Comparison of ENCODE assay signal across 28 cellular contexts in genomic region chr6:138089325-138089724, GRCh38. TPM values are rescaled to one million over a fixed set of nuclear protein-coding genes. Genes with fewer than 3 reads are reported as not detected.
DNase-seq lines count a peak whose midpoint lies in the region; ATAC-seq, FAIRE-seq and TF ChIP-seq lines count a peak whose summit lies in the region.
"Had no signal": no experiment of that assay in that cellular context is flagged by ENCODE, and none has a peak within 500 bp of the region (broad histone marks: within the 10 kb centered on the region; RNA-seq: fewer than 3 reads in every experiment).

No MANE protein-coding gene starts in this region.

- no peak for ATAC-seq in GM12878
- no peak for ATAC-seq in HepG2
- ATAC-seq: gastroesophageal sphincter; GM23338; naive thymus-derived CD8-positive, alpha-beta T cell; right lobe of liver; SK-N-SH treated with all-trans-retinoic acid at 6 μM for 48 hours; stimulated activated memory B cell treated with anti-CD40 and anti-IgM and Interleukin-4, amounts not matched to agents 10 μg/mL and 1 μg/mL and 100 μg/mL, for 72 hours had no signal

- H3K36me3 Mint-ChIP-seq in progenitor cell of endocrine pancreas (ENCODE audit: insufficient read depth) (peaks cover 32% of the 10 kb centered on the region), immature natural killer cell (no peaks in the 10 kb centered on the region)
- H3K36me3 Mint-ChIP-seq: naive thymus-derived CD8-positive, alpha-beta T cell; stimulated activated memory B cell treated with anti-CD40 and anti-IgM and Interleukin-4, amounts not matched to agents 10 μg/mL and 1 μg/mL and 100 μg/mL, for 72 hours had no signal

- H2AFZ ChIP-seq in GM12878 (ENCODE audit: control insufficient read depth, low read depth, low read length) (no peak overlapping the region), hepatocyte (no peak overlapping the region), HepG2 (ENCODE audit: low read length) (no peak overlapping the region)
- H2AFZ ChIP-seq: GM23338 had no signal

- POLR2A ChIA-PET in GM12878 (lab: Charles Lee): no interaction called here
- POLR2A ChIA-PET in HepG2 (lab: Yijun Ruan, JAX): no interaction called here

- TF ChIP-seq EP300 in GM12878 (IDR thresholded peaks at IDR 0.05; ENCODE audit: borderline replicate concordance in 1 of 2, control insufficient read depth in 1 of 2, low read depth in 2 of 2, low read length in 2 of 2) (no peak), HepG2 (IDR thresholded peaks at IDR 0.05; ENCODE audit: low read depth in 2 of 2, low read length in 2 of 2) (no peak), HepG2 (CRISPR knock-in tag; IDR thresholded peaks at IDR 0.05; ENCODE audit: borderline replicate concordance) (no peak)

- in situ Hi-C loops in Caki2 (cut with HindIII; ENCODE audit: low pct_unique_long_range_greater_than_20kb, low sequenced_read_pairs) (no loop called here), GM12878 (cut with MboI) (no loop called here), HepG2 (cut with HindIII; ENCODE audit: extremely low pct_ligation_motif_present, low pct_unique_long_range_greater_than_20kb) (no loop called here)

- TF ChIP-seq CTCF in GM12878 (IDR thresholded peaks at IDR 0.05 in 2 of 3, conservative IDR thresholded peaks at IDR 0.05 in 1 of 3; ENCODE audit: control insufficient read depth in 2 of 3, extremely low read depth in 1 of 3, insufficient read depth in 1 of 3, low read depth in 3 of 3, low read length in 3 of 3): no peak
- no peak for TF ChIP-seq CTCF in hepatocyte (IDR thresholded peaks at IDR 0.05; ENCODE audit: poor library complexity)
- no peak for TF ChIP-seq CTCF in progenitor cell of endocrine pancreas (IDR thresholded peaks at IDR 0.05; ENCODE audit: unreplicated experiment)
- no peak for TF ChIP-seq CTCF in GM10266 (IDR thresholded peaks at IDR 0.05; ENCODE audit: control insufficient read depth, insufficient read depth, low read depth, missing control alignments)
- TF ChIP-seq CTCF in HepG2 (CRISPR knock-in tag; IDR thresholded peaks at IDR 0.05): no peak

- H3K27ac Mint-ChIP-seq in progenitor cell of endocrine pancreas (no peak overlapping the region), immature natural killer cell (no peak overlapping the region)
- H3K27ac Mint-ChIP-seq: dendritic cell treated with granulocyte-macrophage colony-stimulating factor and Interleukin-4, amounts not matched to agents 40 ng/mL and 50 ng/mL, for 4 days; GM23338; naive thymus-derived CD8-positive, alpha-beta T cell; stimulated activated memory B cell treated with anti-CD40 and anti-IgM and Interleukin-4, amounts not matched to agents 10 μg/mL and 1 μg/mL and 100 μg/mL, for 72 hours; T-helper 2 cell treated with Interferon-gamma antibody and Interleukin-4, amounts not matched to agents 5 μg/mL and 100 μg/mL, for 36 hours had no signal

- H3K9me3 ChIP-seq in GM12878 (replicated peaks; ENCODE audit: control insufficient read depth, insufficient read depth, low read length): no peaks in the 10 kb centered on the region
- no peaks in the 10 kb centered on the region for H3K9me3 ChIP-seq in hepatocyte (ENCODE audit: low read depth)
- H3K9me3 ChIP-seq in HepG2 (ENCODE audit: low read length): no peaks in the 10 kb centered on the region
- H3K9me3 ChIP-seq: gastroesophageal sphincter, ovary, right lobe of liver, thoracic aorta had no signal

- DNase-seq in Caki2 (ENCODE audit: low read depth) (peak; percentile 32), NCI-H1417 treated with DMSO at 0.1 percent for 48 hours (lab: John Stamatoyannopoulos, UW) (peak; percentile 82), GM12878 (ENCODE audit: low read depth, low spot score) (no peak), hepatocyte (ENCODE audit: low spot score) (no peak), progenitor cell of endocrine pancreas (ENCODE audit: low spot score, unreplicated experiment) (no peak), GM10266 (ENCODE audit: extremely low spot score) (no peak), immature natural killer cell (no peak), HepG2 (ENCODE audit: low spot score) (no peak)
- DNase-seq: activated gamma-delta T cell; C1 segment of cervical spinal cord; Karpas-422; mesendoderm; naive thymus-derived CD8-positive, alpha-beta T cell; NCI-H1048; NCI-H2227 treated with DMSO at 0.1 percent for 48 hours; NK-92 treated with Interleukin-12 subunit alpha and Interleukin-12 subunit beta, amount 100 ng/mL, for 24 hours; ovary; right lobe of liver; RPMI8226; WERI-Rb-1 had no signal

- H3K9me3 Mint-ChIP-seq in progenitor cell of endocrine pancreas (ENCODE audit: low read depth): no peaks in the 10 kb centered on the region
- H3K9me3 Mint-ChIP-seq in immature natural killer cell: no peaks in the 10 kb centered on the region
- H3K9me3 Mint-ChIP-seq: dendritic cell treated with granulocyte-macrophage colony-stimulating factor and Interleukin-4, amounts not matched to agents 40 ng/mL and 50 ng/mL, for 4 days; GM23338; naive thymus-derived CD8-positive, alpha-beta T cell; stimulated activated memory B cell treated with anti-CD40 and anti-IgM and Interleukin-4, amounts not matched to agents 10 μg/mL and 1 μg/mL and 100 μg/mL, for 72 hours; T-helper 2 cell treated with Interferon-gamma antibody and Interleukin-4, amounts not matched to agents 5 μg/mL and 100 μg/mL, for 36 hours had no signal

- peaks cover 44% of the 10 kb centered on the region for H3K4me1 Mint-ChIP-seq in progenitor cell of endocrine pancreas (ENCODE audit: low read depth)
- no peaks in the 10 kb centered on the region for H3K4me1 Mint-ChIP-seq in immature natural killer cell
- H3K4me1 Mint-ChIP-seq: stimulated activated memory B cell treated with anti-CD40 and anti-IgM and Interleukin-4, amounts not matched to agents 10 μg/mL and 1 μg/mL and 100 μg/mL, for 72 hours had no signal

- TF ChIP-seq RAD21 in GM12878 (IDR thresholded peaks at IDR 0.05; ENCODE audit: insufficient read depth, low read depth, low read length) (no peak), HepG2 (CRISPR knock-in tag; IDR thresholded peaks at IDR 0.05) (no peak)

- H3K4me3 ChIP-seq in GM12878 (no peak overlapping the region), hepatocyte (no peak overlapping the region), HepG2 (replicated peaks in 1 of 3; ENCODE audit: insufficient read depth in 1 of 3, low read depth in 2 of 3, low read length in 3 of 3) (no peak overlapping the region)
- H3K4me3 ChIP-seq: gastroesophageal sphincter, GM23338, ovary, right lobe of liver, thoracic aorta had no signal

- H3K79me2 ChIP-seq in GM12878 (ENCODE audit: control insufficient read depth, insufficient read depth, low read length): no peaks in the 10 kb centered on the region
- H3K79me2 ChIP-seq in hepatocyte: no peaks in the 10 kb centered on the region
- no peaks in the 10 kb centered on the region for H3K79me2 ChIP-seq in HepG2 (ENCODE audit: insufficient read depth, low read length)

- H4K20me1 ChIP-seq in GM12878 (ENCODE audit: control insufficient read depth, insufficient read depth) (no peaks in the 10 kb centered on the region), hepatocyte (ENCODE audit: insufficient read depth, poor library complexity, severe bottlenecking) (no peaks in the 10 kb centered on the region), HepG2 (ENCODE audit: insufficient read depth, low read length) (no peaks in the 10 kb centered on the region; the same call in 1 of the 2 replicates)

- no TSS peak for BruUV-seq in GM12878 (replicated peaks; lab: Mats Ljungman, UMichigan)
- BruUV-seq in HepG2 (replicated peaks; lab: Mats Ljungman, UMichigan): no TSS peak

- no peak overlapping the region for H3K4me3 Mint-ChIP-seq in progenitor cell of endocrine pancreas (ENCODE audit: low read depth)
- H3K4me3 Mint-ChIP-seq in immature natural killer cell: no peak overlapping the region
- H3K4me3 Mint-ChIP-seq: dendritic cell treated with granulocyte-macrophage colony-stimulating factor and Interleukin-4, amounts not matched to agents 40 ng/mL and 50 ng/mL, for 4 days; GM23338; naive thymus-derived CD8-positive, alpha-beta T cell; stimulated activated memory B cell treated with anti-CD40 and anti-IgM and Interleukin-4, amounts not matched to agents 10 μg/mL and 1 μg/mL and 100 μg/mL, for 72 hours; T-helper 2 cell treated with Interferon-gamma antibody and Interleukin-4, amounts not matched to agents 5 μg/mL and 100 μg/mL, for 36 hours had no signal

- SMC1A ChIA-PET in GM12878 (lab: Charles Lee; ENCODE audit: uncharacterized antibody, unreplicated experiment): no interaction called here

- CTCF ChIA-PET in GM12878 (lab: Yijun Ruan, JAX) (interaction anchor here (0.9 to 1.4 kb wide), 2 partner anchors 28 to 88 kb away, joined by 3 to 5 read pairs; no protein-coding TSS in a partner anchor), HepG2 (lab: Yijun Ruan, JAX; ENCODE audit: low intra/inter-chr PET ratio, low total read pairs) (no interaction called here)

- no peaks in the 10 kb centered on the region for H3K4me1 ChIP-seq in GM12878 (ENCODE audit: control insufficient read depth, insufficient read depth, low read length)
- H3K4me1 ChIP-seq in hepatocyte (ENCODE audit: insufficient read depth): peaks cover 22% of the 10 kb centered on the region
- H3K4me1 ChIP-seq in HepG2 (ENCODE audit: insufficient read depth, low read length): peaks cover 51% of the 10 kb centered on the region

- RAD21 ChIA-PET in GM12878 (lab: Charles Lee; ENCODE audit: unreplicated experiment): interaction anchor here (1.2 kb wide), 1 partner anchor 19 kb away, joined by 3 read pairs; no protein-coding TSS in a partner anchor

- no peak for TF ChIP-seq POLR2A in GM12878 (IDR thresholded peaks at IDR 0.05; ENCODE audit: low read depth, low read length)
- no peak for TF ChIP-seq POLR2A in HepG2 (IDR thresholded peaks at IDR 0.05; ENCODE audit: insufficient read depth in 1 of 2, low read depth in 2 of 2, low read length in 2 of 2)

- peaks cover 1 to 8% of the 10 kb centered on the region in 2 experiments; a peak in 1 of 4 replicates for H3K27me3 ChIP-seq in GM12878 (replicated peaks in 1 of 2; ENCODE audit: control insufficient read depth in 2 of 2, insufficient read depth in 2 of 2, low read length in 1 of 2)
- H3K27me3 ChIP-seq in hepatocyte: no peaks in the 10 kb centered on the region
- H3K27me3 ChIP-seq in HepG2 (ENCODE audit: control insufficient read depth in 1 of 2, insufficient read depth in 2 of 2, low read length in 2 of 2): no peaks in the 10 kb centered on the region
- H3K27me3 ChIP-seq: gastroesophageal sphincter, ovary, right lobe of liver had no signal

- H3K27ac ChIP-seq in GM12878 (ENCODE audit: control insufficient read depth, insufficient read depth) (no peak overlapping the region), hepatocyte (peak overlapping the region; percentile 56), HepG2 (ENCODE audit: extremely low read length, insufficient read depth, low read length) (no peak overlapping the region)
- H3K27ac ChIP-seq: ovary, thoracic aorta, WERI-Rb-1 had no signal

- no peaks in the 10 kb centered on the region for H3K9me2 ChIP-seq in hepatocyte (replicated peaks; ENCODE audit: insufficient read depth)

- no peak overlapping the region for H3K9ac ChIP-seq in GM12878 (ENCODE audit: control insufficient read depth, insufficient read depth, low read length)
- H3K9ac ChIP-seq in HepG2 (ENCODE audit: insufficient read depth, low read depth, low read length): no peak overlapping the region

- H3K36me3 ChIP-seq in GM12878 (ENCODE audit: control insufficient read depth in 2 of 2, insufficient read depth in 2 of 2, low read length in 1 of 2) (no peaks in the 10 kb centered on the region), hepatocyte (replicated peaks; ENCODE audit: insufficient read depth, low read depth) (no peaks in the 10 kb centered on the region), HepG2 (replicated peaks in 1 of 2; ENCODE audit: control insufficient read depth in 1 of 2, insufficient read depth in 2 of 2, low read length in 2 of 2) (peaks cover 4 to 24% of the 10 kb centered on the region in 2 experiments; a peak in 4 of 5 replicates)
- H3K36me3 ChIP-seq: ovary, WERI-Rb-1 had no signal

- H3K4me2 ChIP-seq in GM12878 (ENCODE audit: control insufficient read depth, insufficient read depth) (no peak overlapping the region), hepatocyte (no peak overlapping the region), HepG2 (ENCODE audit: low read depth, low read length) (no peak overlapping the region)
- H3K4me2 ChIP-seq: GM23338 had no signal

- H3K27me3 Mint-ChIP-seq in progenitor cell of endocrine pancreas: no peaks in the 10 kb centered on the region
- peaks cover 0 to 2% (median 2%) of the 10 kb centered on the region in 3 donors for H3K27me3 Mint-ChIP-seq in immature natural killer cell (ENCODE audit: low read depth in 3 of 3)
- H3K27me3 Mint-ChIP-seq: stimulated activated memory B cell treated with anti-CD40 and anti-IgM and Interleukin-4, amounts not matched to agents 10 μg/mL and 1 μg/mL and 100 μg/mL, for 72 hours had no signal

- FAIRE-seq in GM12878 (lab: Jason Lieb, UNC) (no peak), HepG2 (lab: Jason Lieb, UNC) (no peak)
- FAIRE-seq: D721Med had no signal

- intact Hi-C loops in GM12878 (cut with micrococcal nuclease; ENCODE audit: unreplicated experiment): no loop called here
- intact Hi-C loops in HepG2 (cut with micrococcal nuclease; ENCODE audit: unreplicated experiment): loop anchor here (10.0 kb wide), 1 partner anchor 735 kb away; no protein-coding TSS in a partner anchor

RNA-seq across cellular contexts. Expression of gene PERP, which starts 17.9 kb away (rescaled TPM):
- total RNA-seq in Caki2 (2014; rRNA removed; shearing (Covaris generic); ENCODE audit: low replicate concordance): 229 and 255 TPM in 2 replicates
- total RNA-seq in GM12878 (2013; cell fraction: nucleolus; rRNA removed): 0.33 and 0.42 TPM in 2 replicates
- total RNA-seq in GM12878 (2014; rRNA removed) (0.45 and 0.87 TPM in 2 replicates), GM12878 (2014; rRNA removed; fragmentation: Illumina TruSeq; extraction: Trizol) (0.54 and 0.64 TPM in 2 replicates), GM12878 (2021) (0.92 and 1.1 TPM in 2 replicates), hepatocyte (81.8 and 85.2 TPM in 2 replicates), progenitor cell of endocrine pancreas (68.3 and 75.3 TPM in 2 replicates), HepG2 (2016; rRNA removed; fragmentation: Illumina TruSeq; extraction: Trizol) (16.6 and 26.0 TPM in 2 replicates)
- 0.25 TPM for polyA plus RNA-seq in GM12878 (2011; ENCODE audit: low read depth)
- polyA plus RNA-seq in GM12878 (2011; rRNA removed) (1.9 and 2.3 TPM in 2 replicates), GM12878 (2014; fragmentation: Illumina TruSeq; extraction: Trizol) (0.78 and 0.89 TPM in 2 replicates), GM12878 (2014; fragmentation: Nextera tagmentation; extraction: Ambion mirVana) (under 1 TPM; 0.37 to 0.60 TPM), GM12878 (2014; rRNA removed) (0.73 and 0.74 TPM in 2 replicates), GM12878 (2016; fragmentation: Nextera tagmentation; extraction: Ambion mirVana) (1 to 10 TPM; 2.1 to 2.4 TPM), hepatocyte (90.2 and 104 TPM in 2 replicates), immature natural killer cell (under 1 TPM in 2 of 3 donors, not detected in 1; 0.46 to 0.92 TPM), HepG2 (2011; rRNA removed) (53.0 and 53.9 TPM in 2 replicates)
- polyA plus RNA-seq in GM12878 (2011; cell fraction: cytosol; rRNA removed): 1.2 and 1.4 TPM in 2 replicates
- 0.37 and 0.54 TPM in 2 replicates for polyA plus RNA-seq in GM12878 (2011; cell fraction: nucleus; rRNA removed)
- 0.54 and 1.2 TPM in 2 replicates for polyA plus RNA-seq in GM12878 (2012)
- 1.2 and 1.3 TPM in 2 replicates for polyA minus RNA-seq in GM12878 (2011; rRNA and poly(A)+ RNA removed)
- 1.1 and 1.7 TPM in 2 replicates for polyA minus RNA-seq in GM12878 (2011; cell fraction: cytosol; rRNA and poly(A)+ RNA removed)
- 0.24 and 0.57 TPM in 2 replicates for polyA minus RNA-seq in GM12878 (2011; cell fraction: nucleus; rRNA and poly(A)+ RNA removed)
- total RNA-seq in HepG2 (2016; cell fraction: cytosol; rRNA removed; fragmentation: Illumina TruSeq; extraction: Trizol; ENCODE audit: low read depth): 6.4 and 7.0 TPM in 2 replicates
- total RNA-seq in HepG2 (2016; cell fraction: insoluble cytoplasmic fraction; rRNA removed; fragmentation: Illumina TruSeq; extraction: Trizol): 16.2 and 26.8 TPM in 2 replicates
- 17.6 and 19.2 TPM in 2 replicates for total RNA-seq in HepG2 (2016; cell fraction: membrane; rRNA removed; fragmentation: Illumina TruSeq; extraction: Trizol)
- total RNA-seq in HepG2 (2016; cell fraction: nucleus; rRNA removed; fragmentation: Illumina TruSeq; extraction: Trizol): 22.4 and 25.2 TPM in 2 replicates
- 39.8 and 47.5 TPM in 2 replicates for polyA plus RNA-seq in HepG2 (2011; cell fraction: cytosol; rRNA removed)
- 11.4 and 15.5 TPM in 2 replicates for polyA plus RNA-seq in HepG2 (2011; cell fraction: nucleus; rRNA removed)
- polyA plus RNA-seq in HepG2 (2012): 80.7 and 95.5 TPM in 2 replicates
- 9.1 and 9.7 TPM in 2 replicates for polyA plus RNA-seq in HepG2 (2016; cell fraction: cytosol; fragmentation: Illumina TruSeq; extraction: Trizol; ENCODE audit: low read depth)
- 21.6 and 23.8 TPM in 2 replicates for polyA plus RNA-seq in HepG2 (2016; cell fraction: insoluble cytoplasmic fraction; fragmentation: Illumina TruSeq; extraction: Trizol; ENCODE audit: low read depth)
- polyA plus RNA-seq in HepG2 (2016; cell fraction: membrane; fragmentation: Illumina TruSeq; extraction: Trizol; ENCODE audit: low read depth): 18.6 and 19.9 TPM in 2 replicates
- polyA plus RNA-seq in HepG2 (2016; cell fraction: nucleus; fragmentation: Illumina TruSeq; extraction: Trizol; ENCODE audit: insufficient read depth, low read depth): 41.5 and 46.0 TPM in 2 replicates
- 58.8 and 113 TPM in 2 replicates for polyA minus RNA-seq in HepG2 (2011; rRNA and poly(A)+ RNA removed; ENCODE audit: low replicate concordance)
- 32.1 and 38.6 TPM in 2 replicates for polyA minus RNA-seq in HepG2 (2011; cell fraction: cytosol; rRNA and poly(A)+ RNA removed)
- polyA minus RNA-seq in HepG2 (2011; cell fraction: nucleus; rRNA and poly(A)+ RNA removed): 9.5 and 12.4 TPM in 2 replicates

Comparison
In these comparisons a context has a peak if more than half of its experiments do, and no peak if none do; other contexts are left out.
1. DNase-seq: peak in Caki2 (single experiment) and NCI-H1417 treated with DMSO at 0.1 percent for 48 hours (single experiment); none in GM12878 (single experiment), hepatocyte (single experiment), progenitor cell of endocrine pancreas (single experiment), GM10266 (single experiment), immature natural killer cell (0 of 3) and HepG2 (single experiment).